Comparison of ENCODE assay signal across 8 cellular contexts in the genomic region with DNA sequence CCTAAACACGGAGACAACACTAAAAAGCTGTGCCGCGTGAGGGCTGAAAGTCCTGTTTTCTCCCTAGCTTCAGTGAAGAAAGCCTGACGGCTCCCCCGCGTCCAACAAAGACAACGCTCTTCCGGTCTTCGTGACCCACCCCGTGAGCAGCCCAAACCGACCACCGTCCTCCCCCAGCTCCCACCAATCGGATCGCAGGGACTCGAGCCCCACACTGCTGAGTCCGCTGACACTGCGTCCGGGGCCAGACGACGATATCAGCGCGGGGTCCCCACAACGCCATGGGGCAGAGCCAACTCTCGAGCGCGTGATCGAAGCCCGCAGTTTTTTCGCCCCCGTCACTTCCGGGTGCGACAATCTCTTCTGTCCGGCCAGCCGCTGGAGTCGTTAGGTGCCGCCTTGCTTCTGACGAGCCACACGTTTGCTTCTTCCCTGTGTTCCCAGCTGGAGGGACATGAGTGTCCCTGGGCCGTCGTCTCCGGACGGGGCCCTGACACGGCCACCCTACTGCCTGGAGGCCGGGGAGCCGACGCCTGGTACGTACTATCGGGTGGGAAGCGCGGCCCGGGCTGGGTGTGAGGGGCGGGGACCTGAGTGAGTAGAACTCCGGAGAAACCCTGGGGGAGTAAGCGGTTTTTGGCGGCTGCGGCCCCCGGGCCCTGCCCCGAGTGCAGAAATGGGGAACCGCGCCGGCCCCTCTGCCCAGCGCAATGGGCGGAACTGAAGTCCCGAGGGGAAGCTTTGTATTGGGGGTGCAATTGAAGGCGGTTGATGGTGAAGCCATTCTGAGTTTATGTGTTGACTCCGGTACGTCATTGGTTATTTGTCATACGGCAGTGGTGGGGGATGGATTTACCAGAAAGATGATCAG.
A peak's percentile ranks its signal among the peaks of the same experiment; 100 is the strongest.
DNase-seq lines count a peak whose midpoint lies in the region; ATAC-seq and TF ChIP-seq lines count a peak whose summit lies in the region.

A gene with protein sequence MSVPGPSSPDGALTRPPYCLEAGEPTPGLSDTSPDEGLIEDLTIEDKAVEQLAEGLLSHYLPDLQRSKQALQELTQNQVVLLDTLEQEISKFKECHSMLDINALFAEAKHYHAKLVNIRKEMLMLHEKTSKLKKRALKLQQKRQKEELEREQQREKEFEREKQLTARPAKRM (plus strand): TSS at position 390 of the 871 bp plus-strand sequence. CDS start 65 bp downstream, at position 455.

- in situ Hi-C loops in brain microvascular endothelial cell (cut with HindIII; ENCODE audit: low pct_ligation_motif_present, low sequenced_read_pairs): no loop called here

- TF ChIP-seq CTCF in brain microvascular endothelial cell (IDR thresholded peaks at IDR 0.05; ENCODE audit: low read depth, low read length, missing control alignments): no peak

- H3K4me3 ChIP-seq in brain microvascular endothelial cell (ENCODE audit: low read depth, low read length) (peak within 1 kb of the TSS; percentile 95), iPS-11a (ENCODE audit: low read depth, low read length) (peak within 1 kb of the TSS; percentile 96), skeletal muscle cell (ENCODE audit: low read depth, low read length) (peak within 1 kb of the TSS; percentile 67)

- H3K27me3 ChIP-seq in brain microvascular endothelial cell (replicated peaks): no peaks in the 10 kb centered on the region

- ATAC-seq in HG03039 (IDR thresholded peaks at IDR 0.05; ENCODE audit: unreplicated experiment): peak; percentile 73

- DNase-seq in NCI-H187 (lab: John Stamatoyannopoulos, UW): peak; percentile 35 to 81
- no peak for DNase-seq in NCI-H187 treated with DMSO at 0.1 percent for 48 hours (lab: John Stamatoyannopoulos, UW)
- DNase-seq in NCI-H2107 (lab: John Stamatoyannopoulos, UW): peak; percentile 51
- DNase-seq in UCSD-AML1 (lab: John Stamatoyannopoulos, UW; ENCODE audit: unreplicated experiment): peak; percentile 93
- DNase-seq in brain microvascular endothelial cell: peak; percentile 90
- DNase-seq in skeletal muscle cell (ENCODE audit: low read depth): peak; percentile 67

- peak within 1 kb of the TSS; percentile 95 for H3K27ac ChIP-seq in brain microvascular endothelial cell

- H3K36me3 ChIP-seq in brain microvascular endothelial cell (replicated peaks): no peaks in the 10 kb centered on the region
